ENCODE assay signal across 16 cellular contexts in the genomic region with DNA sequence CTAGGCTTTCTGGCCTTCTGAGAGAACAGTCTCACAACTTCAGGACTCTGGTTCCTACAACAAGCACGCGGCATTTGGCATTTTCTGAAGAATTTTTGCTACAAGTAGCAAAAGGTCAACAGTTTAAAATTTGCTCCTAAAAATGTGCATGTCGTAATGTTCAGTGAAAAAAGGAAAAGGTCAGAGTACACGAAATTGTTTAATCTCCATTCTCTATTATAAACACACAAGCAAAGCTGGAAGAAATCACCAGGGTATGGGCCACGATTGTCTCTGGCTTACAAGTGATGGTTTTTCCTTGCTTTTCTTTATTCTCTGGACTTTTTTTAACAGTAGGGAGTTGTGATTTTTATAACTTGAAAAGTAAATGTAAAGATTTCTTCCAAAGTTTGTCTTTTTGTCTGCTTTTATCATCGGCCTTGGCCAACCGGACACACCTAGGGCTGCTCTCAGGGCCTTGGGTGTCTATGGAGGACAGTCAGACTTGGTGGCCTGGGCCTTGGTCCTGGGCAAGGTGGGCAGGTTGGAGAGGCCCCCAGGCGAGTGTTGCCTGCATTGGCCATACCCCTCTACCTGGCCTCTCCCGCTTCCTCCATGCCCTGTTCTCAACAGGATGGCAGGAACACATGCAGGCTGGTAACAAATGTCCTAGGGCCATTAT. TPM values are rescaled to one million over a fixed set of nuclear protein-coding genes. Genes with fewer than 3 reads are reported as not detected.
DNase-seq lines count a peak whose midpoint lies in the region; ATAC-seq, FAIRE-seq and TF ChIP-seq lines count a peak whose summit lies in the region.
"Had no signal": no experiment of that assay in that cellular context is flagged by ENCODE, and none has a peak within 500 bp of the region (broad histone marks: within the 10 kb centered on the region; RNA-seq: fewer than 3 reads in every experiment).

No MANE protein-coding gene starts in this region.

- H3K27ac ChIP-seq in liver (ENCODE audit: low read depth in 1 of 2, low read length in 2 of 2) (peak overlapping the region; percentile 62 to 70), HepG2 (ENCODE audit: extremely low read length, insufficient read depth, low read length) (no peak overlapping the region), upper lobe of right lung (peak overlapping the region; percentile 4)
- H3K27ac ChIP-seq: KMS-11 had no signal

- H3K4me1 Mint-ChIP-seq in activated B cell treated with CpG ODN at 0.5 μM for 24 hours = peaks cover 91% of the 10 kb centered on the region

- H3K4me3 ChIP-seq in liver (ENCODE audit: low read depth in 1 of 3, low read length in 3 of 3) (no peak overlapping the region), HepG2 (replicated peaks in 1 of 3; ENCODE audit: insufficient read depth in 1 of 3, low read depth in 2 of 3, low read length in 3 of 3) (no peak overlapping the region), upper lobe of right lung (no peak overlapping the region)

- H3K9ac ChIP-seq in liver (ENCODE audit: low read depth in 1 of 2, low read length in 2 of 2) (no peak overlapping the region), HepG2 (ENCODE audit: insufficient read depth, low read depth, low read length) (no peak overlapping the region)
- H3K9ac ChIP-seq: KMS-11, SK-N-SH had no signal

- 54% methylated on average over 9 of the region's 9 CpGs for WGBS in liver
- WGBS in HepG2 (ENCODE audit: low lambda C conversion rate) = 27% methylated on average over 9 of the region's 9 CpGs

- DNase-seq in HepG2 (ENCODE audit: low spot score) = no peak
- DNase-seq in activated B cell treated with CpG ODN at 0.5 μM for 24 hours = no peak
- no peak for DNase-seq in left lobe of liver (ENCODE audit: low spot score)
- DNase-seq in upper lobe of right lung = no peak
- no peak for DNase-seq in stimulated activated naive CD4-positive, alpha-beta T cell (lab: John Stamatoyannopoulos, UW)
- no peak for DNase-seq in head of caudate nucleus
- DNase-seq: aorta; NCI-H146; NCI-H510A; nephron progenitor cell; PC-3; SK-N-SH; stimulated activated CD4-positive, alpha-beta T cell treated with anti-CD3 and anti-CD28 coated beads, Interleukin-4, amount 100 ng/mL, for 1 hour had no signal

- peaks cover 19 to 49% (median 41%) of the 10 kb centered on the region in 4 donors for H3K4me1 ChIP-seq in liver (ENCODE audit: control insufficient read depth in 4 of 4, insufficient read depth in 4 of 4, low read length in 3 of 4)
- peaks cover 48% of the 10 kb centered on the region for H3K4me1 ChIP-seq in HepG2 (ENCODE audit: insufficient read depth, low read length)
- peaks cover 28% of the 10 kb centered on the region for H3K4me1 ChIP-seq in upper lobe of right lung

- H3K9me3 ChIP-seq in liver (ENCODE audit: control insufficient read depth in 4 of 4, low read length in 3 of 4) = no peaks in the 10 kb centered on the region
- no peaks in the 10 kb centered on the region for H3K9me3 ChIP-seq in HepG2 (ENCODE audit: low read length)
- H3K9me3 ChIP-seq in upper lobe of right lung = no peaks in the 10 kb centered on the region
- H3K9me3 ChIP-seq: SK-N-SH had no signal

- H3K27me3 ChIP-seq in liver (ENCODE audit: control insufficient read depth in 4 of 4, insufficient read depth in 4 of 4, low read length in 3 of 4) = no peaks in the 10 kb centered on the region
- peaks cover 0 to 5% of the 10 kb centered on the region in 2 experiments; a peak in 1 of 5 replicates for H3K27me3 ChIP-seq in HepG2 (ENCODE audit: control insufficient read depth in 1 of 2, insufficient read depth in 2 of 2, low read length in 2 of 2)
- no peaks in the 10 kb centered on the region for H3K27me3 ChIP-seq in upper lobe of right lung

- H3K27ac Mint-ChIP-seq in activated B cell treated with CpG ODN at 0.5 μM for 24 hours = peak overlapping the region; percentile 97
- H3K27ac Mint-ChIP-seq: nephron progenitor cell had no signal

- no TSS peak for BruUV-seq in HepG2 (replicated peaks; lab: Mats Ljungman, UMichigan)

- no peak overlapping the region for H2AFZ ChIP-seq in HepG2 (ENCODE audit: low read length)

- no peaks in the 10 kb centered on the region for H3K79me2 ChIP-seq in HepG2 (ENCODE audit: insufficient read depth, low read length)

- peak; percentile 34 to 43 for TF ChIP-seq RAD21 in liver (IDR thresholded peaks at IDR 0.05)
- no peak for TF ChIP-seq RAD21 in HepG2 (CRISPR knock-in tag; IDR thresholded peaks at IDR 0.05)

- POLR2A ChIA-PET in HepG2 (lab: Yijun Ruan, JAX) (no interaction called here), activated B cell treated with CpG ODN at 0.5 μM for 24 hours (lab: Charles Lee) (interaction anchor here (0.8 to 14.1 kb wide), 27 partner anchors 8 to 1149 kb away, joined by 3 to 537 read pairs (median 7); a partner anchor contains a TSS)

- ATAC-seq in HepG2 (no peak), activated B cell treated with CpG ODN at 0.5 μM for 24 hours (ENCODE audit: low read depth) (no peak), left lobe of liver (peak; percentile 63), upper lobe of right lung (no peak), HG03442 (IDR thresholded peaks at IDR 0.05; ENCODE audit: unreplicated experiment) (no peak)
- ATAC-seq: PC-3 had no signal

- FAIRE-seq in HepG2 (lab: Jason Lieb, UNC) = no peak

- H4K20me1 ChIP-seq in HepG2 (ENCODE audit: insufficient read depth, low read length) = no peaks in the 10 kb centered on the region

- H3K9me3 Mint-ChIP-seq in activated B cell treated with CpG ODN at 0.5 μM for 24 hours = no peaks in the 10 kb centered on the region
- H3K9me3 Mint-ChIP-seq: nephron progenitor cell had no signal

- CTCF ChIA-PET in HepG2 (lab: Yijun Ruan, JAX; ENCODE audit: low intra/inter-chr PET ratio, low total read pairs) (no interaction called here), activated B cell treated with CpG ODN at 0.5 μM for 24 hours (lab: Charles Lee) (interaction anchor here (0.8 to 5.9 kb wide), 8 partner anchors 10 to 214 kb away, joined by 3 to 50 read pairs (median 8); a partner anchor contains a TSS)

- intact Hi-C loops in HepG2 (cut with micrococcal nuclease; ENCODE audit: unreplicated experiment) (no loop called here), activated B cell treated with CpG ODN at 0.5 μM for 24 hours (cut with micrococcal nuclease) (loop anchor here (1.0 to 10.0 kb wide), 6 partner anchors 9 to 627 kb away; a partner anchor contains a TSS), upper lobe of right lung (cut with DNase I) (no loop called here), head of caudate nucleus (cut with DNase I) (no loop called here)

- H3K4me3 Mint-ChIP-seq in activated B cell treated with CpG ODN at 0.5 μM for 24 hours = peak overlapping the region; percentile 99
- H3K4me3 Mint-ChIP-seq: nephron progenitor cell had no signal

- no peak for TF ChIP-seq CTCF in liver (IDR thresholded peaks at IDR 0.05; ENCODE audit: low read depth, low read length, missing input control)
- TF ChIP-seq CTCF in HepG2 (CRISPR knock-in tag; IDR thresholded peaks at IDR 0.05) = no peak
- TF ChIP-seq CTCF in activated B cell treated with CpG ODN at 0.5 μM for 24 hours (IDR thresholded peaks at IDR 0.05) = no peak
- no peak for TF ChIP-seq CTCF in upper lobe of right lung (IDR thresholded peaks at IDR 0.05)

- in situ Hi-C loops in HepG2 (cut with HindIII; ENCODE audit: extremely low pct_ligation_motif_present, low pct_unique_long_range_greater_than_20kb) = no loop called here

- H3K36me3 Mint-ChIP-seq in activated B cell treated with CpG ODN at 0.5 μM for 24 hours (ENCODE audit: low read depth) = peaks cover 22% of the 10 kb centered on the region

- no peaks in the 10 kb centered on the region for H3K36me3 ChIP-seq in liver (ENCODE audit: control insufficient read depth in 4 of 4, insufficient read depth in 3 of 4, low read depth in 1 of 4, low read length in 3 of 4)
- H3K36me3 ChIP-seq in HepG2 (replicated peaks in 1 of 2; ENCODE audit: control insufficient read depth in 1 of 2, insufficient read depth in 2 of 2, low read length in 2 of 2) = no peaks in the 10 kb centered on the region
- no peaks in the 10 kb centered on the region for H3K36me3 ChIP-seq in upper lobe of right lung

- no peaks in the 10 kb centered on the region for H3K27me3 Mint-ChIP-seq in activated B cell treated with CpG ODN at 0.5 μM for 24 hours

- no peak for TF ChIP-seq POLR2A in HepG2 (IDR thresholded peaks at IDR 0.05; ENCODE audit: insufficient read depth in 1 of 2, low read depth in 2 of 2, low read length in 2 of 2)

- no peak overlapping the region for H3K4me2 ChIP-seq in HepG2 (ENCODE audit: low read depth, low read length)
- H3K4me2 ChIP-seq: KMS-11, SK-N-SH had no signal

- TF ChIP-seq EP300 in HepG2 (IDR thresholded peaks at IDR 0.05; ENCODE audit: low read depth in 2 of 2, low read length in 2 of 2) = no peak
- TF ChIP-seq EP300 in HepG2 (CRISPR knock-in tag; IDR thresholded peaks at IDR 0.05; ENCODE audit: borderline replicate concordance) = no peak

TF ChIP-seq in HepG2, 621 proteins besides CTCF, POLR2A, EP300 and RAD21 (continues in another document):
- no peak for TF ChIP-seq ZNF660 (CRISPR knock-in tag; IDR thresholded peaks at IDR 0.05; ENCODE audit: borderline replicate concordance, low read depth)

RNA-seq across cellular contexts. Expression of a gene that starts 32.4 kb away (rescaled TPM):
- total RNA-seq in liver (10 to 100 TPM in 1 of 2 donors, 1 to 10 TPM in 1; 6.8 to 11.9 TPM), HepG2 (2016; rRNA removed; fragmentation: Illumina TruSeq; extraction: Trizol) (0.04 and 0.07 TPM in 2 replicates), activated B cell treated with CpG ODN at 0.5 μM for 24 hours (199 and 219 TPM in 2 replicates), left lobe of liver (8.0 TPM), upper lobe of right lung (34.6 TPM)
- polyA plus RNA-seq in liver (1 to 10 TPM; 3.0 to 3.5 TPM), HepG2 (2011; rRNA removed) (0.03 TPM in 2 replicates)
- total RNA-seq in HepG2 (2016; cell fraction: cytosol; rRNA removed; fragmentation: Illumina TruSeq; extraction: Trizol; ENCODE audit: low read depth) = 0.26 TPM in 1 of 2 replicates, not detected in the other
- total RNA-seq in HepG2 (2016; cell fraction: insoluble cytoplasmic fraction; rRNA removed; fragmentation: Illumina TruSeq; extraction: Trizol) = 0.28 and 0.30 TPM in 2 replicates
- 0.09 and 0.17 TPM in 2 replicates for total RNA-seq in HepG2 (2016; cell fraction: membrane; rRNA removed; fragmentation: Illumina TruSeq; extraction: Trizol)
- total RNA-seq in HepG2 (2016; cell fraction: nucleus; rRNA removed; fragmentation: Illumina TruSeq; extraction: Trizol) = 0.19 and 0.34 TPM in 2 replicates
- 0.01 and 0.04 TPM in 2 replicates for polyA plus RNA-seq in HepG2 (2011; cell fraction: cytosol; rRNA removed)
- 0.03 and 0.43 TPM in 2 replicates for polyA plus RNA-seq in HepG2 (2011; cell fraction: nucleus; rRNA removed)
- 0.08 and 0.09 TPM in 2 replicates for polyA plus RNA-seq in HepG2 (2012)
- polyA plus RNA-seq in HepG2 (2016; cell fraction: cytosol; fragmentation: Illumina TruSeq; extraction: Trizol; ENCODE audit: low read depth) = not detected in 2 replicates
- polyA plus RNA-seq in HepG2 (2016; cell fraction: insoluble cytoplasmic fraction; fragmentation: Illumina TruSeq; extraction: Trizol; ENCODE audit: low read depth) = 0.08 TPM in 1 of 2 replicates, not detected in the other
- not detected in 2 replicates for polyA plus RNA-seq in HepG2 (2016; cell fraction: membrane; fragmentation: Illumina TruSeq; extraction: Trizol; ENCODE audit: low read depth)
- 0.12 and 0.20 TPM in 2 replicates for polyA plus RNA-seq in HepG2 (2016; cell fraction: nucleus; fragmentation: Illumina TruSeq; extraction: Trizol; ENCODE audit: insufficient read depth, low read depth)
- polyA minus RNA-seq in HepG2 (2011; rRNA and poly(A)+ RNA removed; ENCODE audit: low replicate concordance) = 0.26 and 1.6 TPM in 2 replicates
- not detected in 2 replicates for polyA minus RNA-seq in HepG2 (2011; cell fraction: cytosol; rRNA and poly(A)+ RNA removed)
- polyA minus RNA-seq in HepG2 (2011; cell fraction: nucleus; rRNA and poly(A)+ RNA removed) = 0.13 and 0.62 TPM in 2 replicates
